In the genomic region with DNA sequence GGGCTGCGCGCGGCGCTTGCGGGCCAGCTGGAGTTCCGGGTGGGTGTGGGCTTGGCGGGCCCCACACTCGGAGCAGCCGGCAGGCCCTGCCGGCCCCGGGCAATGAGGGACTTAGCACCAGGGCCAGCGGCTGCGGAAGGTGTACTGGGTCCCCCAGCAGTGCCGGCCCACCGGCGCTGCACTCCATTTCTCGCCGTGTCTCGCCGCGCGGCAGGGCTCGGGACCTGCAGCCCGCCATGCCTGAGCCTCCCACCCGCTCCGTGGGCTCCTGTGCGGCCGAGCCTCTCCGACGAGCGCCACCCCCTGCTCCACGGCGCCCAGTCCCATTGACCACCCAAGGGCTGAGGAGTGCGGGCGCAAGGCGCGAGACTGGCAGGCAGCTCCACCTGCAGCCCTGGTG, we compare ENCODE assay signal across 11 cellular contexts. TPM values are rescaled to one million over a fixed set of nuclear protein-coding genes. Genes with fewer than 3 reads are reported as not detected.
A peak's percentile ranks its signal among the peaks of the same experiment; 100 is the strongest.
DNase-seq lines count a peak whose midpoint lies in the region; FAIRE-seq and TF ChIP-seq lines count a peak whose summit lies in the region.
"Not testable (repeated sequence)": the region's sequence is repeated elsewhere in the genome, so short reads cannot be mapped to it uniquely, and the experiment has no call there.
"Had no signal": no experiment of that assay in that cellular context is flagged by ENCODE, and none has a peak within 500 bp of the region (broad histone marks: within the 10 kb centered on the region; RNA-seq: fewer than 3 reads in every experiment).

No MANE protein-coding gene starts in this region.

- not testable (repeated sequence) for H3K4me1 ChIP-seq in kidney (ENCODE audit: control insufficient read depth in 1 of 2, insufficient read depth in 1 of 2, low read depth in 1 of 2, low read length in 2 of 2)
- H3K4me1 ChIP-seq in suprapubic skin: peaks cover 16% of the 10 kb centered on the region

- not testable (repeated sequence) for H3K4me3 ChIP-seq in coronary artery; kidney (ENCODE audit: low read length in 2 of 2); suprapubic skin

- DNase-seq in RWPE1 (ENCODE audit: low spot score): not testable (repeated sequence)
- peak; percentile 17 for DNase-seq in activated effector memory CD4-positive, alpha-beta T cell treated with anti-CD3 and anti-CD28 coated beads, Interleukin-2, amount 50 U/mL, for 16 hours
- DNase-seq in coronary artery (ENCODE audit: low spot score) (peak; percentile 2), kidney (peak; percentile 61), suprapubic skin (ENCODE audit: low spot score in 2 of 2) (peak; percentile 37 to 59)

- POLR2A ChIA-PET in RWPE1 (lab: Yijun Ruan, JAX; ENCODE audit: low non-redundant PET): not testable (repeated sequence)

- not testable (repeated sequence) for TF ChIP-seq POLR2A in suprapubic skin (IDR thresholded peaks at IDR 0.05)

- WGBS in suprapubic skin: 97% methylated on average over 19 of the region's 37 CpGs

- intact Hi-C loops in kidney (cut with DNase I): not testable (repeated sequence)

- not testable (repeated sequence) for H3K9ac ChIP-seq in kidney (ENCODE audit: low read length in 2 of 2)

- not testable (repeated sequence) for H3K27me3 ChIP-seq in suprapubic skin

- H3K9me3 ChIP-seq in kidney (ENCODE audit: control insufficient read depth in 1 of 2, low read length in 2 of 2); suprapubic skin: not testable (repeated sequence)

- not testable (repeated sequence) for TF ChIP-seq EP300 in suprapubic skin (IDR thresholded peaks at IDR 0.05)

- not testable (repeated sequence) for FAIRE-seq in kidney (lab: Jason Lieb, UNC)

- TF ChIP-seq CTCF in RWPE1 (conservative IDR thresholded peaks at IDR 0.05; ENCODE audit: low read depth); coronary artery (IDR thresholded peaks at IDR 0.05); kidney (IDR thresholded peaks at IDR 0.05; ENCODE audit: borderline replicate concordance, extremely low read depth, insufficient read depth); suprapubic skin (IDR thresholded peaks at IDR 0.05): not testable (repeated sequence)

- not testable (repeated sequence) for H3K36me3 ChIP-seq in kidney (ENCODE audit: control insufficient read depth in 1 of 2, insufficient read depth in 2 of 2, low read length in 2 of 2); suprapubic skin

- CTCF ChIA-PET in RWPE1 (lab: Yijun Ruan, JAX): interaction anchor here (1.0 kb wide), 1 partner anchor 11 kb away, joined by 3 read pairs; no protein-coding TSS in a partner anchor

- peak overlapping the region; percentile 54 for H3K27ac ChIP-seq in RWPE1
- H3K27ac ChIP-seq in coronary artery; kidney (ENCODE audit: low read depth in 2 of 2, low read length in 2 of 2); suprapubic skin: not testable (repeated sequence)

RNA-seq across cellular contexts. Expression of a gene that starts 14.0 kb away (rescaled TPM):
- total RNA-seq in kidney (1,542 TPM), suprapubic skin (100 to 1,000 TPM; 135 to 264 (median 241) TPM)
- polyA plus RNA-seq in kidney (ENCODE audit: insufficient read depth, low read depth, low replicate concordance): 1,580 TPM

RNA-seq across cellular contexts. Expression of a gene that starts 18.9 kb away (rescaled TPM):
- total RNA-seq in kidney (0.91 TPM), suprapubic skin (not detected)
- 1.9 TPM for polyA plus RNA-seq in kidney (ENCODE audit: insufficient read depth, low read depth, low replicate concordance)
- total RNA-seq: A673, Calu3 had no signal

RNA-seq across cellular contexts. Expression of a gene that starts 23.8 kb away (rescaled TPM):
- total RNA-seq in kidney: 141 TPM
- 204 TPM for polyA plus RNA-seq in kidney (ENCODE audit: insufficient read depth, low read depth, low replicate concordance)
- total RNA-seq in suprapubic skin: 100 to 1,000 TPM in 3 of 4 donors, 10 to 100 TPM in 1; 89.3 to 229 (median 175) TPM

RNA-seq across cellular contexts. Expression of a gene that starts 27.2 kb away (rescaled TPM):
- 8.4 TPM for total RNA-seq in kidney
- 2.5 TPM for polyA plus RNA-seq in kidney (ENCODE audit: insufficient read depth, low read depth, low replicate concordance)
- total RNA-seq in suprapubic skin: 100 to 1,000 TPM in 1 of 4 donors, 10 to 100 TPM in 2, not detected in 1; 42.6 to 342 (median 88.0) TPM
- total RNA-seq: Calu3; CD4-positive, alpha-beta memory T cell; CD4-positive, CD25-positive, alpha-beta regulatory T cell; CD8-positive, alpha-beta memory T cell had no signal
- polyA plus RNA-seq: CD4-positive, alpha-beta memory T cell; CD4-positive, CD25-positive, alpha-beta regulatory T cell; CD8-positive, alpha-beta memory T cell had no signal

RNA-seq across cellular contexts. Expression of a gene that starts 43.8 kb away (rescaled TPM):
- total RNA-seq in kidney (152 TPM), suprapubic skin (100 to 1,000 TPM; 127 to 519 (median 267) TPM)
- polyA plus RNA-seq in kidney (ENCODE audit: insufficient read depth, low read depth, low replicate concordance): 416 TPM
- total RNA-seq: CD4-positive, CD25-positive, alpha-beta regulatory T cell had no signal
- polyA plus RNA-seq: CD14-positive monocyte; CD4-positive, CD25-positive, alpha-beta regulatory T cell had no signal
